In the genomic region with DNA sequence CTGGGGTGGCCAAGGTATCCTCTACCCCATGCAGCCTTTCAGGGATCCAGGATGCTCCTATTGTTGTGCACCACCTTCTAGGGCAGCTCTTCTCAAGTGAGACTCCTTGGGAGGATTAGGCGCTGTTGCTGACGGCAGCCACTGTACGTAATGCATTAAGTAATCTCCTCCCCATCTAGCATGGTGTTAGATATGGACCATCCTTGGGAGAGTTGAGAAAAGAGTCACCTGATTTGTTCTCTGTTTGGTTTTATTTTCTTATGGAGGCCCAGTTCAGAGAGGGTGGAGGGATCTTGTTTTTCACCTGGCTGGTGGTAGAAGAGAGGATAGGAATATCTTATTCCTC, we compare ENCODE assay signal across 7 cellular contexts.
"Had no signal": no experiment of that assay in that cellular context is flagged by ENCODE, and none has a peak within 500 bp of the region (broad histone marks: within the 10 kb centered on the region; RNA-seq: fewer than 3 reads in every experiment).

No MANE protein-coding gene starts in this region.

- H3K4me3 Mint-ChIP-seq: GM23338, H9, HFFc6 had no signal

- H3K4me2 ChIP-seq: GM23338 had no signal

- FAIRE-seq: H54 had no signal

- H2AFZ ChIP-seq: GM23248, GM23338 had no signal

- H3K4me3 ChIP-seq: GM23248, GM23338, HAP-1 had no signal

- H3K27ac Mint-ChIP-seq: GM23338, H9, HFFc6 had no signal

- H3K9me3 ChIP-seq: HAP-1 had no signal

- H3K4me1 ChIP-seq: HAP-1 had no signal

- H3K9ac ChIP-seq: GM23248 had no signal

- DNase-seq: GOT3, H9, HFFc6 had no signal

- H3K27ac ChIP-seq: GM23248 had no signal

- H3K36me3 ChIP-seq: HAP-1 had no signal

- H3K9me3 Mint-ChIP-seq: GM23338, HFFc6 had no signal
